Comparison of ENCODE assay signal across 25 cellular contexts in genomic region chr5:167906209-167906853, GRCh38.
"Had no signal": no experiment of that assay in that cellular context is flagged by ENCODE, and none has a peak within 500 bp of the region (broad histone marks: within the 10 kb centered on the region; RNA-seq: fewer than 3 reads in every experiment).

No MANE protein-coding gene starts in this region.

- H3K36me3 Mint-ChIP-seq: activated naive CD4-positive, alpha-beta T cell treated with anti-CD3 and anti-CD28 coated beads, Interleukin-2, amount 50 U/mL, for 72 hours had no signal

- ATAC-seq: activated CD4-positive, alpha-beta T cell treated with anti-CD3 and anti-CD28 coated beads for 36 hours; activated CD8-positive, alpha-beta T cell treated with anti-CD3 and anti-CD28 coated beads, Interleukin-2, amount 10 ng/mL, durations not matched to agents 7 days and 5 days; activated naive CD4-positive, alpha-beta T cell treated with anti-CD3 and anti-CD28 coated beads, Interleukin-2, amount 50 U/mL, for 72 hours; activated T-cell treated with anti-CD3 and anti-CD28 coated beads, Interleukin-2, amount 50 U/mL, for 72 hours; foreskin keratinocyte; heart left ventricle; left cardiac atrium; left ventricle myocardium superior; psoas muscle; stimulated activated naive CD8-positive, alpha-beta T cell treated with anti-CD3 and anti-CD28 coated beads, Interleukin-15, Interleukin-2, amounts not matched to agents 100 U/mL and 50 U/mL, for 24 hours had no signal

- H3K4me3 ChIP-seq: esophagus muscularis mucosa, heart left ventricle, psoas muscle, right atrium auricular region, spleen, testis, transverse colon had no signal

- H3K4me1 ChIP-seq: esophagus muscularis mucosa, foreskin keratinocyte, heart left ventricle, parathyroid adenoma, psoas muscle, right atrium auricular region, spleen, testis, transverse colon had no signal

- H3K36me3 ChIP-seq: esophagus muscularis mucosa, heart left ventricle, right atrium auricular region, spleen, transverse colon had no signal

- H3K27me3 Mint-ChIP-seq: central memory CD8-positive, alpha-beta T cell had no signal

- H3K9me3 ChIP-seq: esophagus muscularis mucosa, heart left ventricle, psoas muscle, right atrium auricular region, spleen, testis, transverse colon had no signal

- H3K9ac ChIP-seq: parathyroid adenoma had no signal

- H3K27ac ChIP-seq: esophagus muscularis mucosa, foreskin keratinocyte, heart left ventricle, parathyroid adenoma, psoas muscle, right atrium auricular region, spleen, testis, transverse colon had no signal

- H3K27ac Mint-ChIP-seq: activated CD4-positive, alpha-beta T cell treated with anti-CD3 and anti-CD28 coated beads for 36 hours; activated CD8-positive, alpha-beta T cell treated with anti-CD3 and anti-CD28 coated beads, Interleukin-2, amount 10 ng/mL, durations not matched to agents 7 days and 5 days; activated naive CD4-positive, alpha-beta T cell treated with anti-CD3 and anti-CD28 coated beads, Interleukin-2, amount 50 U/mL, for 72 hours; activated T-cell treated with anti-CD3 and anti-CD28 coated beads, Interleukin-2, amount 50 U/mL, for 72 hours; nephron progenitor cell; T-helper 2 cell treated with Interferon-gamma antibody and Interleukin-4, amounts not matched to agents 5 μg/mL and 100 μg/mL, for 36 hours had no signal

- H3K4me1 Mint-ChIP-seq: activated CD4-positive, alpha-beta T cell treated with anti-CD3 and anti-CD28 coated beads for 36 hours; central memory CD8-positive, alpha-beta T cell had no signal

- H3K4me3 Mint-ChIP-seq: activated CD4-positive, alpha-beta T cell treated with anti-CD3 and anti-CD28 coated beads for 36 hours; activated CD8-positive, alpha-beta T cell treated with anti-CD3 and anti-CD28 coated beads, Interleukin-2, amount 10 ng/mL, durations not matched to agents 7 days and 5 days; activated T-cell treated with anti-CD3 and anti-CD28 coated beads, Interleukin-2, amount 50 U/mL, for 72 hours; central memory CD8-positive, alpha-beta T cell; nephron progenitor cell; T-helper 2 cell treated with Interferon-gamma antibody and Interleukin-4, amounts not matched to agents 5 μg/mL and 100 μg/mL, for 36 hours had no signal

- H3K9me3 Mint-ChIP-seq: activated naive CD4-positive, alpha-beta T cell treated with anti-CD3 and anti-CD28 coated beads, Interleukin-2, amount 50 U/mL, for 72 hours; central memory CD8-positive, alpha-beta T cell; nephron progenitor cell; T-helper 2 cell treated with Interferon-gamma antibody and Interleukin-4, amounts not matched to agents 5 μg/mL and 100 μg/mL, for 36 hours had no signal

- DNase-seq: activated CD4-positive, alpha-beta T cell treated with anti-CD3 and anti-CD28 coated beads for 36 hours; activated CD4-positive, CD25-positive, alpha-beta regulatory T cell; activated CD8-positive, alpha-beta T cell treated with anti-CD3 and anti-CD28 coated beads, Interleukin-2, amount 10 ng/mL, durations not matched to agents 7 days and 5 days; activated naive CD4-positive, alpha-beta T cell; activated T-cell treated with anti-CD3 and anti-CD28 coated beads for 4 hours; activated T-cell treated with anti-CD3 and anti-CD28 coated beads, Interleukin-2, amount 50 U/mL, for 72 hours; dermis blood vessel endothelial cell; effector CD4-positive, alpha-beta T cell; foreskin keratinocyte; heart left ventricle; left cardiac atrium; left ventricle myocardium superior; mammary epithelial cell; nephron progenitor cell; psoas muscle; spleen; stimulated activated naive CD8-positive, alpha-beta T cell treated with anti-CD3 and anti-CD28 coated beads, Interleukin-15, Interleukin-2, amounts not matched to agents 100 U/mL and 50 U/mL, for 24 hours; testis; transverse colon had no signal

- H3K27me3 ChIP-seq: esophagus muscularis mucosa, foreskin keratinocyte, right atrium auricular region, spleen, testis, transverse colon had no signal
